In genomic region chr2:178473373-178473772, GRCh38 we compare ENCODE assay signal across 16 cellular contexts. TPM values are rescaled to one million over a fixed set of nuclear protein-coding genes. Genes with fewer than 3 reads are reported as not detected.
DNase-seq lines count a peak whose midpoint lies in the region; ATAC-seq, FAIRE-seq and TF ChIP-seq lines count a peak whose summit lies in the region.
"Had no signal": no experiment of that assay in that cellular context is flagged by ENCODE, and none has a peak within 500 bp of the region (broad histone marks: within the 10 kb centered on the region; RNA-seq: fewer than 3 reads in every experiment).

No MANE protein-coding gene starts in this region.

- ATAC-seq in K562 (peak; percentile 18; the same call in 2 of the 3 replicates), GM18868 (IDR thresholded peaks at IDR 0.05; ENCODE audit: unreplicated experiment) (no peak)
- ATAC-seq: CD8-positive, alpha-beta T cell; GM12878 had no signal

- H3K4me3 ChIP-seq in HEK293 (ENCODE audit: low read depth, low read length) (no peak overlapping the region), K562 (no peak overlapping the region)
- H3K4me3 ChIP-seq: BLaER1 treated with 17β-estradiol and CSF1 and Interleukin-3, amounts not matched to agents 10 nM and 100 nM; GM12878; GM23248; HAP-1 had no signal

- CTCF ChIA-PET in HEK293 (lab: Yijun Ruan, JAX) (interaction anchor here (0.7 kb wide), 1 partner anchor 361 kb away, joined by 3 read pairs; no protein-coding TSS in a partner anchor), K562 (lab: Yijun Ruan, JAX; ENCODE audit: low intra/inter-chr PET ratio) (no interaction called here)

- DNase-seq in SK-N-DZ (ENCODE audit: low spot score) (peak; percentile 19), K562 (ENCODE audit: extremely low read depth in 1 of 4, low spot score in 3 of 4) (peak in 3 of 4 experiments; percentile 26 to 41 (median 30)), NCI-H2227 treated with DMSO at 0.1 percent for 48 hours (lab: John Stamatoyannopoulos, UW) (no peak)
- DNase-seq in central memory CD4-positive, alpha-beta T cell: no peak
- DNase-seq: Calu3; CD8-positive, alpha-beta T cell; DND-41; KBM-7 had no signal

- FAIRE-seq in K562 (lab: Jason Lieb, UNC): no peak
- FAIRE-seq: GM12878, GM19239 had no signal

- no peak for TF ChIP-seq CTCF in HEK293 (tag by site-specific recombination; IDR thresholded peaks at IDR 0.05)
- no peak for TF ChIP-seq CTCF in K562 (IDR thresholded peaks at IDR 0.05 in 2 of 3, conservative IDR thresholded peaks at IDR 0.05 in 1 of 3; ENCODE audit: insufficient read depth in 2 of 3, low read depth in 1 of 3, low read length in 3 of 3)

- TF ChIP-seq POLR2A in K562 (conservative IDR thresholded peaks at IDR 0.05): no peak

- H3K9ac ChIP-seq in K562 (ENCODE audit: insufficient read depth in 1 of 2, low read depth in 2 of 2, low read length in 2 of 2): no peak overlapping the region
- H3K9ac ChIP-seq: BLaER1 treated with 17β-estradiol and CSF1 and Interleukin-3, amounts not matched to agents 10 nM and 100 nM; GM23248 had no signal

- 17% methylated on average over 2 of the region's 2 CpGs for WGBS in K562 (ENCODE audit: insufficient coverage, low coverage, missing lambda C conversion rate)

- no peak for TF ChIP-seq EP300 in K562 (IDR thresholded peaks at IDR 0.05; ENCODE audit: low read length)

- no peak overlapping the region for H2AFZ ChIP-seq in K562 (ENCODE audit: low read depth, low read length)
- H2AFZ ChIP-seq: GM23248 had no signal

- in situ Hi-C loops in K562 (cut with MboI): no loop called here

- H3K36me3 ChIP-seq in HEK293 (ENCODE audit: control insufficient read depth in 2 of 2, insufficient read depth in 1 of 2, low read length in 2 of 2) (no peaks in the 10 kb centered on the region), K562 (ENCODE audit: control insufficient read depth, insufficient read depth, low read length) (no peaks in the 10 kb centered on the region)

- no peak overlapping the region for H3K4me2 ChIP-seq in K562 (ENCODE audit: insufficient read depth, low read length)
- H3K4me2 ChIP-seq: BLaER1 treated with 17β-estradiol and CSF1 and Interleukin-3, amounts not matched to agents 10 nM and 100 nM had no signal

- H4K20me1 ChIP-seq in K562 (replicated peaks; ENCODE audit: control insufficient read depth, insufficient read depth, low read length): no peaks in the 10 kb centered on the region
- H4K20me1 ChIP-seq: BLaER1 treated with 17β-estradiol and CSF1 and Interleukin-3, amounts not matched to agents 10 nM and 100 nM had no signal

- H3K4me1 ChIP-seq in HEK293 (ENCODE audit: control insufficient read depth, insufficient read depth, low read length) (peaks cover 7% of the 10 kb centered on the region), K562 (replicated peaks in 1 of 2; ENCODE audit: control insufficient read depth in 2 of 2, insufficient read depth in 2 of 2, low read length in 2 of 2) (peaks cover 1 to 5% of the 10 kb centered on the region in 2 experiments; a peak in 4 of 5 replicates)

- POLR2A ChIA-PET in HEK293 (lab: Yijun Ruan, JAX): no interaction called here
- POLR2A ChIA-PET in K562 (lab: Yijun Ruan, JAX): no interaction called here

- intact Hi-C loops in K562 (cut with micrococcal nuclease): loop anchor here (10.0 kb wide), 2 partner anchors 291 to 1531 kb away; partner anchors contain the start of gene CWC22

- BruUV-seq in K562 (replicated peaks; lab: Mats Ljungman, UMichigan): no TSS peak

- no peaks in the 10 kb centered on the region for H3K9me1 ChIP-seq in K562 (ENCODE audit: control insufficient read depth, insufficient read depth, low read length)

- H3K27ac ChIP-seq in HEK293 (ENCODE audit: extremely low read depth, low read depth, low read length) (no peak overlapping the region), K562 (ENCODE audit: extremely low read depth, low read depth, low read length) (no peak overlapping the region)
- H3K27ac ChIP-seq: BLaER1 treated with 17β-estradiol and CSF1 and Interleukin-3, amounts not matched to agents 10 nM and 100 nM; GM23248; HL-60 had no signal

- H3K27me3 ChIP-seq in K562 (ENCODE audit: control insufficient read depth in 2 of 2, insufficient read depth in 2 of 2, low read length in 2 of 2): no peaks in the 10 kb centered on the region
- H3K27me3 ChIP-seq: BLaER1 treated with 17β-estradiol and CSF1 and Interleukin-3, amounts not matched to agents 10 nM and 100 nM had no signal

- H3K9me3 ChIP-seq in HEK293 (ENCODE audit: control insufficient read depth, insufficient read depth, low read depth, low read length) (no peaks in the 10 kb centered on the region), K562 (replicated peaks; ENCODE audit: control insufficient read depth, insufficient read depth, low read depth, low read length) (no peaks in the 10 kb centered on the region)
- H3K9me3 ChIP-seq: BLaER1 treated with 17β-estradiol and CSF1 and Interleukin-3, amounts not matched to agents 10 nM and 100 nM; HAP-1 had no signal

- H3K79me2 ChIP-seq in K562 (ENCODE audit: control insufficient read depth, insufficient read depth, low read length): peaks cover 13% of the 10 kb centered on the region

- TF ChIP-seq RAD21 in K562 (CRISPR knock-in tag; conservative IDR thresholded peaks at IDR 0.05 in 1 of 2, IDR thresholded peaks at IDR 0.05 in 1 of 2): no peak

RNA-seq across cellular contexts. Expression of gene FKBP7, which starts 5.0 kb away (rescaled TPM):
- 39.7 and 47.6 TPM in 2 replicates for polyA plus RNA-seq in SK-N-DZ (2014; cell fraction: cytosol; rRNA removed)
- polyA plus RNA-seq in SK-N-DZ (2014; cell fraction: nucleus; rRNA removed): 28.8 and 29.2 TPM in 2 replicates
- 6.4 and 7.4 TPM in 2 replicates for total RNA-seq in K562 (2011; cell fraction: chromatin; rRNA removed; ENCODE audit: low replicate concordance)
- 5.1 and 7.3 TPM in 2 replicates for total RNA-seq in K562 (2011; cell fraction: nucleolus; rRNA removed)
- 8.4 and 9.8 TPM in 2 replicates for total RNA-seq in K562 (2011; cell fraction: nucleoplasm; rRNA removed)
- total RNA-seq in K562 (2014; rRNA removed) (9.5 and 15.9 TPM in 2 replicates), K562 (2014; rRNA removed; fragmentation: Illumina TruSeq; extraction: Trizol) (12.6 and 13.5 TPM in 2 replicates), K562 (2015; rRNA removed; fragmentation: Illumina TruSeq; extraction: Trizol) (12.0 and 14.7 TPM in 2 replicates), K562 (2021) (6.1 and 7.0 TPM in 2 replicates)
- polyA plus RNA-seq in K562 (2011; rRNA removed) (16.8 and 19.2 TPM in 2 replicates), K562 (2014; fragmentation: Illumina TruSeq; extraction: Trizol) (17.4 and 19.9 TPM in 2 replicates), K562 (2014; fragmentation: Nextera tagmentation; extraction: Ambion mirVana) (10 to 100 TPM; 19.3 to 23.2 TPM), K562 (2014; rRNA removed) (19.0 and 22.7 TPM in 2 replicates)
- polyA plus RNA-seq in K562 (2011; cell fraction: cytosol; rRNA removed): 4.2 and 7.4 TPM in 2 replicates
- polyA plus RNA-seq in K562 (2011; cell fraction: nucleus; rRNA removed): 5.3 and 9.0 TPM in 2 replicates
- 7.0 and 9.1 TPM in 2 replicates for polyA plus RNA-seq in K562 (2012)
- polyA minus RNA-seq in K562 (2011; rRNA and poly(A)+ RNA removed): 12.5 and 13.7 TPM in 2 replicates
- 4.0 and 4.6 TPM in 2 replicates for polyA minus RNA-seq in K562 (2011; cell fraction: cytosol; rRNA and poly(A)+ RNA removed)
- polyA minus RNA-seq in K562 (2011; cell fraction: nucleus; rRNA and poly(A)+ RNA removed): 5.4 and 7.9 TPM in 2 replicates

RNA-seq across cellular contexts. Expression of gene PLEKHA3, which starts 6.9 kb away (rescaled TPM):
- polyA plus RNA-seq in SK-N-DZ (2014; cell fraction: cytosol; rRNA removed): 10.2 and 12.0 TPM in 2 replicates
- polyA plus RNA-seq in SK-N-DZ (2014; cell fraction: nucleus; rRNA removed): 2.3 and 3.6 TPM in 2 replicates
- 7.1 and 8.8 TPM in 2 replicates for total RNA-seq in K562 (2011; cell fraction: chromatin; rRNA removed; ENCODE audit: low replicate concordance)
- total RNA-seq in K562 (2011; cell fraction: nucleolus; rRNA removed): 2.8 and 2.9 TPM in 2 replicates
- 6.7 and 16.4 TPM in 2 replicates for total RNA-seq in K562 (2011; cell fraction: nucleoplasm; rRNA removed)
- total RNA-seq in K562 (2014; rRNA removed) (6.4 and 6.9 TPM in 2 replicates), K562 (2014; rRNA removed; fragmentation: Illumina TruSeq; extraction: Trizol) (11.7 and 18.5 TPM in 2 replicates), K562 (2015; rRNA removed; fragmentation: Illumina TruSeq; extraction: Trizol) (8.4 and 10.5 TPM in 2 replicates), K562 (2021) (19.6 and 23.4 TPM in 2 replicates)
- polyA plus RNA-seq in K562 (2011; rRNA removed) (14.9 and 21.8 TPM in 2 replicates), K562 (2014; fragmentation: Illumina TruSeq; extraction: Trizol) (6.8 and 8.8 TPM in 2 replicates), K562 (2014; fragmentation: Nextera tagmentation; extraction: Ambion mirVana) (1 to 10 TPM; 2.3 to 2.6 TPM), K562 (2014; rRNA removed) (9.7 and 12.0 TPM in 2 replicates)
- 1.6 and 2.8 TPM in 2 replicates for polyA plus RNA-seq in K562 (2011; cell fraction: cytosol; rRNA removed)
- 3.7 and 7.0 TPM in 2 replicates for polyA plus RNA-seq in K562 (2011; cell fraction: nucleus; rRNA removed)
- polyA plus RNA-seq in K562 (2012): 6.8 and 7.4 TPM in 2 replicates
- polyA minus RNA-seq in K562 (2011; rRNA and poly(A)+ RNA removed): 15.1 and 15.8 TPM in 2 replicates
- 5.8 and 11.0 TPM in 2 replicates for polyA minus RNA-seq in K562 (2011; cell fraction: cytosol; rRNA and poly(A)+ RNA removed)
- polyA minus RNA-seq in K562 (2011; cell fraction: nucleus; rRNA and poly(A)+ RNA removed): 5.9 and 7.7 TPM in 2 replicates

RNA-seq across cellular contexts. Expression of gene PJVK, which starts 22.2 kb away (rescaled TPM):
- polyA plus RNA-seq in SK-N-DZ (2014; cell fraction: cytosol; rRNA removed): 1.4 and 4.2 TPM in 2 replicates
- polyA plus RNA-seq in SK-N-DZ (2014; cell fraction: nucleus; rRNA removed): 11.8 and 17.5 TPM in 2 replicates
- total RNA-seq in K562 (2011; cell fraction: chromatin; rRNA removed; ENCODE audit: low replicate concordance): 1.5 and 4.6 TPM in 2 replicates
- total RNA-seq in K562 (2011; cell fraction: nucleolus; rRNA removed): 1.5 and 1.8 TPM in 2 replicates
- 2.9 and 4.0 TPM in 2 replicates for total RNA-seq in K562 (2011; cell fraction: nucleoplasm; rRNA removed)
- total RNA-seq in K562 (2014; rRNA removed) (0.41 and 0.95 TPM in 2 replicates), K562 (2014; rRNA removed; fragmentation: Illumina TruSeq; extraction: Trizol) (0.41 and 0.73 TPM in 2 replicates), K562 (2015; rRNA removed; fragmentation: Illumina TruSeq; extraction: Trizol) (0.45 and 0.58 TPM in 2 replicates), K562 (2021) (0.78 and 0.87 TPM in 2 replicates)
- polyA plus RNA-seq in K562 (2011; rRNA removed) (1.5 and 2.6 TPM in 2 replicates), K562 (2014; fragmentation: Illumina TruSeq; extraction: Trizol) (0.43 and 0.71 TPM in 2 replicates), K562 (2014; fragmentation: Nextera tagmentation; extraction: Ambion mirVana) (under 1 TPM; 0.11 to 0.24 TPM), K562 (2014; rRNA removed) (1.2 and 2.1 TPM in 2 replicates)
- 0.15 and 0.75 TPM in 2 replicates for polyA plus RNA-seq in K562 (2011; cell fraction: cytosol; rRNA removed)
- 2.2 and 4.2 TPM in 2 replicates for polyA plus RNA-seq in K562 (2011; cell fraction: nucleus; rRNA removed)
- 0.70 and 0.96 TPM in 2 replicates for polyA plus RNA-seq in K562 (2012)
- polyA minus RNA-seq in K562 (2011; rRNA and poly(A)+ RNA removed): 1.0 and 1.3 TPM in 2 replicates
- 0.91 TPM in 1 of 2 replicates, not detected in the other for polyA minus RNA-seq in K562 (2011; cell fraction: cytosol; rRNA and poly(A)+ RNA removed)
- polyA minus RNA-seq in K562 (2011; cell fraction: nucleus; rRNA and poly(A)+ RNA removed): 1.1 and 2.4 TPM in 2 replicates

RNA-seq across cellular contexts. Expression of gene PRKRA, which starts 22.4 kb away (rescaled TPM):
- polyA plus RNA-seq in SK-N-DZ (2014; cell fraction: cytosol; rRNA removed): 87.2 and 89.8 TPM in 2 replicates
- polyA plus RNA-seq in SK-N-DZ (2014; cell fraction: nucleus; rRNA removed): 80.3 and 91.9 TPM in 2 replicates
- total RNA-seq in K562 (2011; cell fraction: chromatin; rRNA removed; ENCODE audit: low replicate concordance): 68.4 and 99.5 TPM in 2 replicates
- total RNA-seq in K562 (2011; cell fraction: nucleolus; rRNA removed): 60.4 and 62.4 TPM in 2 replicates
- total RNA-seq in K562 (2011; cell fraction: nucleoplasm; rRNA removed): 79.3 and 112 TPM in 2 replicates
- 78.1 and 103 TPM in 2 replicates for total RNA-seq in K562 (2014; rRNA removed)
- total RNA-seq in K562 (2014; rRNA removed; fragmentation: Illumina TruSeq; extraction: Trizol): 57.2 and 63.0 TPM in 2 replicates
- 54.8 and 62.9 TPM in 2 replicates for total RNA-seq in K562 (2015; rRNA removed; fragmentation: Illumina TruSeq; extraction: Trizol)
- total RNA-seq in K562 (2021): 50.4 and 53.9 TPM in 2 replicates
- 63.9 and 70.6 TPM in 2 replicates for polyA plus RNA-seq in K562 (2011; rRNA removed)
- 34.5 and 34.8 TPM in 2 replicates for polyA plus RNA-seq in K562 (2011; cell fraction: cytosol; rRNA removed)
- 57.3 and 58.6 TPM in 2 replicates for polyA plus RNA-seq in K562 (2011; cell fraction: nucleus; rRNA removed)
- polyA plus RNA-seq in K562 (2012): 42.2 and 48.1 TPM in 2 replicates
- polyA plus RNA-seq in K562 (2014; fragmentation: Illumina TruSeq; extraction: Trizol): 43.0 and 52.3 TPM in 2 replicates
- polyA plus RNA-seq in K562 (2014; fragmentation: Nextera tagmentation; extraction: Ambion mirVana): 10 to 100 TPM; 14.1 to 20.4 TPM
- polyA plus RNA-seq in K562 (2014; rRNA removed): 46.0 and 46.1 TPM in 2 replicates
- polyA minus RNA-seq in K562 (2011; rRNA and poly(A)+ RNA removed): 61.3 and 77.9 TPM in 2 replicates
- 32.4 and 41.6 TPM in 2 replicates for polyA minus RNA-seq in K562 (2011; cell fraction: cytosol; rRNA and poly(A)+ RNA removed)
- polyA minus RNA-seq in K562 (2011; cell fraction: nucleus; rRNA and poly(A)+ RNA removed): 74.0 and 107 TPM in 2 replicates

Comparison
In these comparisons a context has a peak if more than half of its experiments do, and no peak if none do; other contexts are left out.
1. DNase-seq: peak in SK-N-DZ (single experiment) and K562 (3 of 4); none in central memory CD4-positive, alpha-beta T cell (single experiment) and NCI-H2227 treated with DMSO at 0.1 percent for 48 hours (single experiment).